ENCODE assay signal across 14 cellular contexts in genomic region chr17:63780507-63780906, GRCh38. TPM values are rescaled to one million over a fixed set of nuclear protein-coding genes. Genes with fewer than 3 reads are reported as not detected.
DNase-seq lines count a peak whose midpoint lies in the region; ATAC-seq and TF ChIP-seq lines count a peak whose summit lies in the region.
"Had no signal": no experiment of that assay in that cellular context is flagged by ENCODE, and none has a peak within 500 bp of the region (broad histone marks: within the 10 kb centered on the region; RNA-seq: fewer than 3 reads in every experiment).

No MANE protein-coding gene starts in this region.

- H3K27me3 ChIP-seq in body of pancreas, result no peaks in the 10 kb centered on the region

- no peak overlapping the region for H3K27ac Mint-ChIP-seq in neural crest cell (ENCODE audit: unreplicated experiment)
- H3K27ac Mint-ChIP-seq: endodermal cell had no signal

- TF ChIP-seq CTCF in body of pancreas (IDR thresholded peaks at IDR 0.05) (no peak), neural crest cell (conservative IDR thresholded peaks at IDR 0.05) (no peak)

- peaks cover 0 to 1% of the 10 kb centered on the region in 2 donors for H3K36me3 ChIP-seq in body of pancreas (replicated peaks in 1 of 2; ENCODE audit: insufficient read depth in 1 of 2, low read depth in 2 of 2)

- no peak for TF ChIP-seq POLR2A in body of pancreas (IDR thresholded peaks at IDR 0.05)

- intact Hi-C loops in body of pancreas (cut with DNase I), result no loop called here

- no peaks in the 10 kb centered on the region for H3K9me3 ChIP-seq in body of pancreas

- no peak overlapping the region for H3K4me3 ChIP-seq in body of pancreas

- DNase-seq in EL (peak; percentile 13), NCI-H2107 (lab: John Stamatoyannopoulos, UW) (peak; percentile 13), body of pancreas (peak; percentile 36 to 66 (median 63)), neural crest cell (ENCODE audit: low read depth, low spot score) (no peak), T-helper 1 cell (no peak)
- DNase-seq: DND-41, endodermal cell, H7, islet precursor cell had no signal

- ATAC-seq in body of pancreas (peak; percentile 72), HG03354 (IDR thresholded peaks at IDR 0.05; ENCODE audit: poor library complexity, severe bottlenecking, unreplicated experiment) (no peak), HG02678 (IDR thresholded peaks at IDR 0.05; ENCODE audit: unreplicated experiment) (no peak), GM18520 (IDR thresholded peaks at IDR 0.05; ENCODE audit: unreplicated experiment) (no peak)

- WGBS in body of pancreas, 2 donors, result 31 to 38% methylated on average over 1 of the region's 1 CpG

- peaks cover 60% of the 10 kb centered on the region for H3K4me1 ChIP-seq in body of pancreas

- peak overlapping the region; percentile 20 for H3K4me3 Mint-ChIP-seq in neural crest cell
- H3K4me3 Mint-ChIP-seq: activated naive CD4-positive, alpha-beta T cell treated with anti-CD3 and anti-CD28 coated beads, Interleukin-2, amount 50 U/mL, for 24 hours; endodermal cell had no signal

- peak overlapping the region; percentile 13 to 65 (median 35) for H3K27ac ChIP-seq in body of pancreas
- H3K27ac ChIP-seq: parathyroid adenoma had no signal

- no peaks in the 10 kb centered on the region for H3K9me3 Mint-ChIP-seq in neural crest cell
- H3K9me3 Mint-ChIP-seq: activated naive CD4-positive, alpha-beta T cell treated with anti-CD3 and anti-CD28 coated beads, Interleukin-2, amount 50 U/mL, for 24 hours; endodermal cell had no signal

- peaks cover 39% of the 10 kb centered on the region for H3K4me1 Mint-ChIP-seq in neural crest cell

- H3K36me3 Mint-ChIP-seq in neural crest cell (ENCODE audit: low read depth), result peaks cover 7% of the 10 kb centered on the region

- no peaks in the 10 kb centered on the region for H3K27me3 Mint-ChIP-seq in neural crest cell (ENCODE audit: low read depth)
- H3K27me3 Mint-ChIP-seq: activated naive CD4-positive, alpha-beta T cell treated with anti-CD3 and anti-CD28 coated beads, Interleukin-2, amount 50 U/mL, for 24 hours had no signal

RNA-seq across cellular contexts. Expression of gene DDX42, which starts 6.5 kb away (rescaled TPM):
- total RNA-seq in body of pancreas (100 to 1,000 TPM; 114 to 116 TPM), neural crest cell (160 and 161 TPM in 2 replicates)

RNA-seq across cellular contexts. Expression of gene CCDC47, which starts 7.1 kb away (rescaled TPM):
- total RNA-seq in body of pancreas (10 to 100 TPM; 42.2 to 56.8 TPM), neural crest cell (72.9 and 73.2 TPM in 2 replicates)

RNA-seq across cellular contexts. Expression of gene STRADA, which starts 38.9 kb away (rescaled TPM):
- total RNA-seq in body of pancreas (10 to 100 TPM; 25.4 to 26.7 TPM), neural crest cell (55.0 and 55.9 TPM in 2 replicates)

RNA-seq across cellular contexts. Expression of gene PSMC5, which starts 46.7 kb away (rescaled TPM):
- total RNA-seq in body of pancreas (10 to 100 TPM; 55.0 to 59.4 TPM), neural crest cell (170 and 178 TPM in 2 replicates)

RNA-seq across cellular contexts. Expression of gene FTSJ3, which starts 47.0 kb away (rescaled TPM):
- total RNA-seq in body of pancreas, result 10 to 100 TPM; 22.7 to 30.9 TPM
- total RNA-seq in neural crest cell, result 57.4 and 59.9 TPM in 2 replicates

Comparison
In these comparisons a context has a peak if more than half of its experiments do, and no peak if none do; other contexts are left out.
1. DNase-seq: peak in EL (single experiment), NCI-H2107 (single experiment) and body of pancreas (4 of 4); none in neural crest cell (single experiment) and T-helper 1 cell (0 of 5).